Comparison of ENCODE assay signal across 1 cellular context in genomic region chr9:124779368-124780059, GRCh38.
A peak's percentile ranks its signal among the peaks of the same experiment; 100 is the strongest.
TF ChIP-seq lines count a peak whose summit lies in the region.

No MANE protein-coding gene starts in this region.

TF ChIP-seq in SK-N-SH, 30 proteins besides CTCF, POLR2A, EP300 and RAD21 (continued from another document):
- TF ChIP-seq USF1 (IDR thresholded peaks at IDR 0.05; ENCODE audit: borderline replicate concordance, low read depth), result no peak
- peak; percentile 38; the same call in 1 of the 2 replicates for TF ChIP-seq PBX3 (IDR thresholded peaks at IDR 0.05)
- no peak for TF ChIP-seq REST (IDR thresholded peaks at IDR 0.05; ENCODE audit: low read depth, low read length)
- TF ChIP-seq ELF1 (IDR thresholded peaks at IDR 0.05), result no peak
- no peak for TF ChIP-seq CHD2 (IDR thresholded peaks at IDR 0.05; ENCODE audit: low read length, partially characterized antibody)
- TF ChIP-seq GATA2 (CRISPR knock-in tag; IDR thresholded peaks at IDR 0.05), result no peak
- no peak for TF ChIP-seq SIN3A (IDR thresholded peaks at IDR 0.05; ENCODE audit: borderline replicate concordance, low read depth, low read length)
- peak; percentile 75 for TF ChIP-seq TCF12 (IDR thresholded peaks at IDR 0.05)
- no peak for TF ChIP-seq YY1 (IDR thresholded peaks at IDR 0.05; ENCODE audit: low read depth)
